24 cellular contexts compared by ENCODE assay signal in the genomic region with DNA sequence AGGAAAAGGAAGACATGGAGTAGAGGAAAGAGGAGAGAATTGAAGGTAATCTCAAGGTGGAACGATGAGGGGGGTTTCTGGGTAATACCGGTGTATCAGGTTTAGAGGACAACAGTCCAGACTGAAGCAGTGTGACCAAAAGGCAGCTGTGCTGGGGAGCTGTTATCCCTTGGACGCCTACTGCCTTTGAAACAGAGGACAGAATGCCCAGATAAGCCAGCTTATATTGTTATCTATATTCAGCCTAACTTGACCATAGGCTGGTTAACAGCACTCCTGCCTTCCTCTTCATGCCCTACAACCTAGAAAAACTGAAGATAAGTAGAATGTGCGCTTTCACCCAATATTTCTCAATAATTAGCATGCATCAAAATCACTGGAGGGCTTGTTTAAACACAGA. TPM values are rescaled to one million over a fixed set of nuclear protein-coding genes. Genes with fewer than 3 reads are reported as not detected.
"Had no signal": no experiment of that assay in that cellular context is flagged by ENCODE, and none has a peak within 500 bp of the region (broad histone marks: within the 10 kb centered on the region; RNA-seq: fewer than 3 reads in every experiment).

No MANE protein-coding gene starts in this region.

- H2AFZ ChIP-seq: parathyroid adenoma had no signal

- H3K9ac ChIP-seq: parathyroid adenoma had no signal

- DNase-seq: cortex of kidney; dorsolateral prefrontal cortex; effector CD4-positive, alpha-beta T cell; hypothalamus; immature natural killer cell; islet precursor cell; kidney glomerular epithelial cell; right lobe of liver; small intestine; stimulated activated CD4-positive, alpha-beta T cell treated with anti-CD3 and anti-CD28 coated beads, Interleukin-15, amount 100 ng/mL, for 24 hours; stimulated activated CD4-positive, alpha-beta T cell treated with anti-CD3 and anti-CD28 coated beads, Interleukin-2, amount 100 ng/mL, for 48 hours; stimulated activated naive B cell treated with anti-CD40 and anti-IgM and Interleukin-4, amounts not matched to agents 10 μg/mL and 1 μg/mL and 100 μg/mL, for 72 hours; upper lobe of left lung had no signal

- H3K4me3 ChIP-seq: dorsolateral prefrontal cortex, lung, right lobe of liver, thoracic aorta, tibial nerve, upper lobe of left lung had no signal

- H3K4me1 ChIP-seq: parathyroid adenoma, right lobe of liver, tibial nerve, upper lobe of left lung had no signal

- H3K79me2 ChIP-seq: parathyroid adenoma had no signal

- FAIRE-seq: frontal cortex, urothelium cell line had no signal

- ATAC-seq: natural killer cell treated with Interleukin-12 subunit alpha and Interleukin-12 subunit beta and Interleukin-15 and Interleukin-18, amount 100 ng/mL, for 72 hours; right lobe of liver; stimulated activated naive B cell treated with anti-CD40 and anti-IgM and Interleukin-4, amounts not matched to agents 10 μg/mL and 1 μg/mL and 100 μg/mL, for 72 hours had no signal

- H3K9me3 ChIP-seq: neutrophil, right lobe of liver, thoracic aorta, tibial nerve, upper lobe of left lung had no signal

- H3K27ac ChIP-seq: dorsolateral prefrontal cortex, neutrophil, parathyroid adenoma, right lobe of liver, thoracic aorta, tibial nerve, upper lobe of left lung had no signal

- H3K36me3 ChIP-seq: neutrophil, right lobe of liver, thoracic aorta, tibial nerve, upper lobe of left lung had no signal

- H3K27me3 ChIP-seq: right lobe of liver, tibial nerve, upper lobe of left lung had no signal

RNA-seq across cellular contexts. Expression of a gene that starts 44.8 kb away (rescaled TPM):
- total RNA-seq: frontal cortex, liver, neural crest cell, progenitor cell of endocrine pancreas had no signal
- polyA plus RNA-seq: immature natural killer cell had no signal
